In the genomic region with DNA sequence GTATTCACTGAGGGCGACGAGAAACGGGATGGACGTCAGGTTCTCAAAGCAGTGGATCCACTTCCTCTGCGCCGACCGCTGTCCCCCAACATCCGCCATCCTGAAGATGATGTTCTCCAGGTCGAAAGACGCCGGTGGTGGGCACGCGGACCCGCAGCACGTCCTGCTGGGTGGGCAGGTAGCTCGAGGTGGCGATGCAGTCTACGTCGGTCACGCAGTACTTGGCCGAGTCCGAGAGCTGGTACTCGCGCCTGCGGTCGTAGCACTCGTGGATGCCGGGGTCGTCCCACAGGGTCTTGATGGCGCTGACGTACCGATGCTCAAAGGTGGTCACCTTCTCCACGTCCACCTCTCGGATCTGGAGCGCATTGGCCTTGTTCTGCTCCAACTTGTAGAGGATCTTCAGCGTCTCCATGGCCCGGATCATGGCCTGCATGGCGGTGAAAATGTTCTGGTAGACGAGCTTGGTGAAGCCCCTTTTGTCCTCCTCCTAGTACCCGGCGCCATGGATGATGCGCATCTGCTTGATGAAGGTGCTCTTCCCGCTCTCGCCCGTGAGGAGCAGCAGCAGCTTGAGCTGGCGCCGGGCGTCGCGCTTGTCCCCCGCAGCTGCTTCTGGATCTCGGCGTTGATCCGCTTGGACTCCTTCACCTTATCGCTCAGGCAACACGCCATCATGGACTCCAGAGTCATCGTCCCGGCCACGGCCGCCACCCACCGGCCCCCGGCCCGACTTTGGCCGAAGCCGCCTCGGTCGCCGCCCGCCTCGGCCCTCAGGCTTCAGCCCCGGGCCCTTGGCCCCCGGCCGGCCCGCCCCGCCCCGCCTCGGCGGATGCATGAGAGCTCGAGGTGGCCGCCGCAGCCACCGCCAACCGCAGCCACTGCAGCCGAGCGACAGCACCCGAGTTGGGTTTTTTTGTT, we compare ENCODE assay signal across 9 cellular contexts.
A peak's percentile ranks its signal among the peaks of the same experiment; 100 is the strongest.
DNase-seq lines count a peak whose midpoint lies in the region; ATAC-seq and TF ChIP-seq lines count a peak whose summit lies in the region.
"Had no signal": no experiment of that assay in that cellular context is flagged by ENCODE, and none has a peak within 500 bp of the region (broad histone marks: within the 10 kb centered on the region; RNA-seq: fewer than 3 reads in every experiment).

No MANE protein-coding gene starts in this region.

- H3K4me1 ChIP-seq in heart right ventricle (peaks cover 0 to 13% (median 5%) of the 10 kb centered on the region in 9 donors), suprapubic skin (peaks cover 9% of the 10 kb centered on the region)

- TF ChIP-seq POLR2A in suprapubic skin (IDR thresholded peaks at IDR 0.05) = no peak

- no peak for TF ChIP-seq EP300 in suprapubic skin (IDR thresholded peaks at IDR 0.05)

- H3K36me3 ChIP-seq in heart right ventricle = no peaks in the 10 kb centered on the region
- no peaks in the 10 kb centered on the region for H3K36me3 ChIP-seq in suprapubic skin

- peak overlapping the region; percentile 33 for H3K4me3 Mint-ChIP-seq in activated T-helper 1 cell treated with anti-CD3 and anti-CD28 coated beads, Interleukin-12 subunit alpha, Interleukin-12 subunit beta, Interleukin-2, Interleukin-4 antibody, amounts not matched to agents 30 ng/mL and 10 ng/mL and 1 ng/mL, durations not matched to agents 14 hours and 24 hours and 36 hours

- no peaks in the 10 kb centered on the region for H3K36me3 Mint-ChIP-seq in activated T-helper 1 cell treated with anti-CD3 and anti-CD28 coated beads, Interleukin-12 subunit alpha, Interleukin-12 subunit beta, Interleukin-2, Interleukin-4 antibody, amounts not matched to agents 30 ng/mL and 10 ng/mL and 1 ng/mL, durations not matched to agents 14 hours and 24 hours and 36 hours (ENCODE audit: low read depth)

- no peaks in the 10 kb centered on the region for H3K9me3 ChIP-seq in heart right ventricle
- no peaks in the 10 kb centered on the region for H3K9me3 ChIP-seq in suprapubic skin

- WGBS in heart right ventricle, 2 donors = 47% methylated on average over 86 of the region's 86 CpGs
- WGBS in suprapubic skin = 57% methylated on average over 66 of the region's 86 CpGs

- H3K27ac ChIP-seq in heart right ventricle (no peak overlapping the region), suprapubic skin (no peak overlapping the region)
- H3K27ac ChIP-seq: C4-2B had no signal

- H3K4me3 ChIP-seq in heart right ventricle (peak overlapping the region in 9 of 10 donors; percentile 22 to 49 (median 37)), suprapubic skin (peak overlapping the region; percentile 45)

- no peaks in the 10 kb centered on the region for H3K9me3 Mint-ChIP-seq in activated T-helper 1 cell treated with anti-CD3 and anti-CD28 coated beads, Interleukin-12 subunit alpha, Interleukin-12 subunit beta, Interleukin-2, Interleukin-4 antibody, amounts not matched to agents 30 ng/mL and 10 ng/mL and 1 ng/mL, durations not matched to agents 14 hours and 24 hours and 36 hours

- H3K4me1 Mint-ChIP-seq in activated T-helper 1 cell treated with anti-CD3 and anti-CD28 coated beads, Interleukin-12 subunit alpha, Interleukin-12 subunit beta, Interleukin-2, Interleukin-4 antibody, amounts not matched to agents 30 ng/mL and 10 ng/mL and 1 ng/mL, durations not matched to agents 14 hours and 24 hours and 36 hours (ENCODE audit: low read depth) = no peaks in the 10 kb centered on the region

- H3K27me3 ChIP-seq in heart right ventricle = peaks cover 3 to 47% (median 31%) of the 10 kb centered on the region in 7 donors
- peaks cover 15% of the 10 kb centered on the region for H3K27me3 ChIP-seq in suprapubic skin

- ATAC-seq in heart right ventricle (peak in 6 of 8 donors; percentile 22 to 54 (median 36)), HG03432 (IDR thresholded peaks at IDR 0.05; ENCODE audit: unreplicated experiment) (no peak), HG02642 (IDR thresholded peaks at IDR 0.05; ENCODE audit: poor library complexity, unreplicated experiment) (no peak)

- intact Hi-C loops in activated T-helper 1 cell treated with anti-CD3 and anti-CD28 coated beads, Interleukin-12 subunit alpha, Interleukin-12 subunit beta, Interleukin-2, Interleukin-4 antibody, amounts not matched to agents 30 ng/mL and 10 ng/mL and 1 ng/mL, durations not matched to agents 14 hours and 24 hours and 36 hours (cut with micrococcal nuclease) = no loop called here
- intact Hi-C loops in heart right ventricle (cut with DNase I) = loop anchor here in 1 of 10 donors (10.0 kb wide), 1 partner anchor 361 kb away; no protein-coding TSS in a partner anchor

- no peak overlapping the region for H3K27ac Mint-ChIP-seq in activated T-helper 1 cell treated with anti-CD3 and anti-CD28 coated beads, Interleukin-12 subunit alpha, Interleukin-12 subunit beta, Interleukin-2, Interleukin-4 antibody, amounts not matched to agents 30 ng/mL and 10 ng/mL and 1 ng/mL, durations not matched to agents 14 hours and 24 hours and 36 hours

- peaks cover 23% of the 10 kb centered on the region for H3K27me3 Mint-ChIP-seq in activated T-helper 1 cell treated with anti-CD3 and anti-CD28 coated beads, Interleukin-12 subunit alpha, Interleukin-12 subunit beta, Interleukin-2, Interleukin-4 antibody, amounts not matched to agents 30 ng/mL and 10 ng/mL and 1 ng/mL, durations not matched to agents 14 hours and 24 hours and 36 hours (ENCODE audit: insufficient read depth)

- TF ChIP-seq CTCF in heart right ventricle (IDR thresholded peaks at IDR 0.05) (no peak), suprapubic skin (IDR thresholded peaks at IDR 0.05) (no peak)

- DNase-seq in NCI-H82 (lab: John Stamatoyannopoulos, UW) = peak; percentile 46
- no peak for DNase-seq in NCI-H82 treated with DMSO at 0.1 percent for 48 hours (lab: John Stamatoyannopoulos, UW; ENCODE audit: unreplicated experiment)
- peak; percentile 22 for DNase-seq in activated T-helper 1 cell treated with anti-CD3 and anti-CD28 coated beads, Interleukin-12 subunit alpha, Interleukin-12 subunit beta, Interleukin-2, Interleukin-4 antibody, amounts not matched to agents 30 ng/mL and 10 ng/mL and 1 ng/mL, durations not matched to agents 14 hours and 24 hours and 36 hours (ENCODE audit: low spot score)
- no peak for DNase-seq in heart right ventricle
- peak in 1 of 2 donors; percentile 33 for DNase-seq in suprapubic skin (ENCODE audit: low spot score in 2 of 2)
- DNase-seq in stimulated activated CD4-positive, alpha-beta T cell treated with anti-CD3 and anti-CD28 coated beads, Interleukin-4, amount 100 ng/mL, for 24 hours = no peak

Comparison
In these comparisons a context has a peak if more than half of its experiments do, and no peak if none do; other contexts are left out.
1. DNase-seq: peak in NCI-H82 (single experiment) and activated T-helper 1 cell treated with anti-CD3 and anti-CD28 coated beads, Interleukin-12 subunit alpha, Interleukin-12 subunit beta, Interleukin-2, Interleukin-4 antibody, amounts not matched to agents 30 ng/mL and 10 ng/mL and 1 ng/mL, durations not matched to agents 14 hours and 24 hours and 36 hours (single experiment); none in NCI-H82 treated with DMSO at 0.1 percent for 48 hours (single experiment), heart right ventricle (0 of 2) and stimulated activated CD4-positive, alpha-beta T cell treated with anti-CD3 and anti-CD28 coated beads, Interleukin-4, amount 100 ng/mL, for 24 hours (single experiment).
2. ATAC-seq: peak in heart right ventricle (6 of 8); none in HG03432 (single experiment) and HG02642 (single experiment).